In genomic region chr18:6561893-6562292, GRCh38 we compare ENCODE assay signal across 20 cellular contexts.
DNase-seq lines count a peak whose midpoint lies in the region; ATAC-seq, FAIRE-seq and TF ChIP-seq lines count a peak whose summit lies in the region.
"Had no signal": no experiment of that assay in that cellular context is flagged by ENCODE, and none has a peak within 500 bp of the region (broad histone marks: within the 10 kb centered on the region; RNA-seq: fewer than 3 reads in every experiment).

No MANE protein-coding gene starts in this region.

- H3K4me1 Mint-ChIP-seq in endodermal cell (peaks cover 73% of the 10 kb centered on the region), nephron (peaks cover 66% of the 10 kb centered on the region), WTC11 (peaks cover 35% of the 10 kb centered on the region)
- H3K4me1 Mint-ChIP-seq: IgD-negative memory B cell had no signal

- no peak for FAIRE-seq in small intestine (lab: Jason Lieb, UNC)
- FAIRE-seq: endothelial cell of umbilical vein, GM12891 had no signal

- peak overlapping the region; percentile 42 for H3K4me3 ChIP-seq in endodermal cell (ENCODE audit: low read length)
- H3K4me3 ChIP-seq in upper lobe of right lung, result no peak overlapping the region
- no peak overlapping the region for H3K4me3 ChIP-seq in small intestine (ENCODE audit: low read depth in 1 of 2, low read length in 2 of 2)
- H3K4me3 ChIP-seq: MG63 had no signal

- H3K27me3 Mint-ChIP-seq in endodermal cell (ENCODE audit: insufficient read depth) (no peaks in the 10 kb centered on the region), nephron (ENCODE audit: low read depth) (no peaks in the 10 kb centered on the region), WTC11 (ENCODE audit: low read depth) (no peaks in the 10 kb centered on the region)
- H3K27me3 Mint-ChIP-seq: IgD-negative memory B cell had no signal

- WGBS in endodermal cell (ENCODE audit: insufficient coverage in 1 of 2, insufficient read length in 1 of 2), 2 experiments, result 80 to 87% methylated on average over 6 to 7 of the region's 7 CpGs
- 77 to 78% (median 77%) methylated on average over 7 of the region's 7 CpGs for WGBS in small intestine, 3 donors

- H3K27ac Mint-ChIP-seq in endodermal cell, result peak overlapping the region; percentile 95
- H3K27ac Mint-ChIP-seq in nephron, result peak overlapping the region; percentile 93 to 100 (median 98)
- H3K27ac Mint-ChIP-seq in WTC11, result no peak overlapping the region
- H3K27ac Mint-ChIP-seq: activated naive CD8-positive, alpha-beta T cell; dendritic cell treated with granulocyte-macrophage colony-stimulating factor and Interleukin-4, amounts not matched to agents 40 ng/mL and 50 ng/mL, for 4 days; IgD-negative memory B cell had no signal

- intact Hi-C loops in Right ventricle myocardium superior (cut with DNase I) (no loop called here), cardiac septum (cut with DNase I) (no loop called here), upper lobe of right lung (cut with DNase I) (no loop called here)

- H3K27ac ChIP-seq in endodermal cell (ENCODE audit: low read depth, low read length), result peak overlapping the region; percentile 71
- H3K27ac ChIP-seq in upper lobe of right lung, result peak overlapping the region; percentile 28
- no peak overlapping the region for H3K27ac ChIP-seq in small intestine (ENCODE audit: low read depth in 1 of 2, low read length in 1 of 2)
- H3K27ac ChIP-seq: HL-60 had no signal

- H3K27me3 ChIP-seq in endodermal cell (ENCODE audit: control insufficient read depth, insufficient read depth, low read length, poor library complexity, severe bottlenecking) (no peaks in the 10 kb centered on the region), upper lobe of right lung (no peaks in the 10 kb centered on the region), small intestine (ENCODE audit: control insufficient read depth in 2 of 2, insufficient read depth in 2 of 2, low read length in 2 of 2) (no peaks in the 10 kb centered on the region)
- H3K27me3 ChIP-seq: MG63 had no signal

- H3K9me3 Mint-ChIP-seq in endodermal cell, result peaks cover 11% of the 10 kb centered on the region
- no peaks in the 10 kb centered on the region for H3K9me3 Mint-ChIP-seq in nephron
- peaks cover 7% of the 10 kb centered on the region for H3K9me3 Mint-ChIP-seq in WTC11
- H3K9me3 Mint-ChIP-seq: dendritic cell treated with granulocyte-macrophage colony-stimulating factor and Interleukin-4, amounts not matched to agents 40 ng/mL and 50 ng/mL, for 4 days; IgD-negative memory B cell had no signal

- peaks cover 17% of the 10 kb centered on the region for H3K9me3 ChIP-seq in endodermal cell (ENCODE audit: control insufficient read depth, low read length)
- no peaks in the 10 kb centered on the region for H3K9me3 ChIP-seq in upper lobe of right lung
- H3K9me3 ChIP-seq in small intestine (ENCODE audit: control insufficient read depth, low read depth), result no peaks in the 10 kb centered on the region
- H3K9me3 ChIP-seq: MG63 had no signal

- peaks cover 19% of the 10 kb centered on the region for H3K4me1 ChIP-seq in endodermal cell (ENCODE audit: control insufficient read depth, insufficient read depth, low read length)
- H3K4me1 ChIP-seq in upper lobe of right lung, result peaks cover 16% of the 10 kb centered on the region
- no peaks in the 10 kb centered on the region for H3K4me1 ChIP-seq in small intestine (ENCODE audit: control insufficient read depth in 2 of 2, insufficient read depth in 1 of 2, low read depth in 1 of 2, low read length in 1 of 2)

- TF ChIP-seq CTCF in endodermal cell (conservative IDR thresholded peaks at IDR 0.05) (no peak), nephron (IDR thresholded peaks at IDR 0.05; ENCODE audit: unreplicated experiment in 3 of 3) (no peak), upper lobe of right lung (IDR thresholded peaks at IDR 0.05) (no peak), WTC11 (IDR thresholded peaks at IDR 0.05) (no peak)

- H3K36me3 ChIP-seq in endodermal cell (ENCODE audit: control insufficient read depth, insufficient read depth, low read length) (no peaks in the 10 kb centered on the region), upper lobe of right lung (no peaks in the 10 kb centered on the region), small intestine (ENCODE audit: control insufficient read depth in 2 of 2, insufficient read depth in 2 of 2, low read length in 2 of 2) (no peaks in the 10 kb centered on the region)
- H3K36me3 ChIP-seq: MG63 had no signal

- POLR2A ChIA-PET in WTC11 (lab: Charles Lee), result no interaction called here

- peak overlapping the region; percentile 38 for H3K9ac ChIP-seq in endodermal cell (ENCODE audit: extremely low read depth, low read length, poor library complexity, severe bottlenecking)

- no peak overlapping the region for H3K4me3 Mint-ChIP-seq in endodermal cell
- H3K4me3 Mint-ChIP-seq in nephron, result no peak overlapping the region
- H3K4me3 Mint-ChIP-seq in WTC11, result no peak overlapping the region
- H3K4me3 Mint-ChIP-seq: activated naive CD8-positive, alpha-beta T cell; dendritic cell treated with granulocyte-macrophage colony-stimulating factor and Interleukin-4, amounts not matched to agents 40 ng/mL and 50 ng/mL, for 4 days; neural crest cell had no signal

- CTCF ChIA-PET in WTC11 (lab: Charles Lee), result no interaction called here

- no peak for DNase-seq in Right ventricle myocardium superior
- DNase-seq in cardiac septum (ENCODE audit: low spot score), result no peak
- DNase-seq in endodermal cell, result no peak
- DNase-seq in upper lobe of right lung, result no peak
- no peak for DNase-seq in EL
- no peak for DNase-seq in small intestine
- DNase-seq in WTC11 (ENCODE audit: low spot score), result no peak
- DNase-seq: activated CD4-positive, alpha-beta T cell treated with anti-CD3 and anti-CD28 coated beads for 4 hours; Calu3; NCI-H1436; SW 1271 had no signal

- H3K36me3 Mint-ChIP-seq in endodermal cell (ENCODE audit: low read depth) (peaks cover 6% of the 10 kb centered on the region), nephron (ENCODE audit: low read depth) (no peaks in the 10 kb centered on the region), WTC11 (peaks cover 3% of the 10 kb centered on the region; the same call in 1 of the 2 replicates)
- H3K36me3 Mint-ChIP-seq: activated naive CD8-positive, alpha-beta T cell; IgD-negative memory B cell had no signal

- ATAC-seq in Right ventricle myocardium superior (ENCODE audit: poor library complexity) (peak; percentile 32), upper lobe of right lung (peak; percentile 57), WTC11 (no peak)

TF ChIP-seq in WTC11, 78 proteins besides CTCF, POLR2A, EP300 and RAD21 (continues in another document):
- TF ChIP-seq, protein P1, sequence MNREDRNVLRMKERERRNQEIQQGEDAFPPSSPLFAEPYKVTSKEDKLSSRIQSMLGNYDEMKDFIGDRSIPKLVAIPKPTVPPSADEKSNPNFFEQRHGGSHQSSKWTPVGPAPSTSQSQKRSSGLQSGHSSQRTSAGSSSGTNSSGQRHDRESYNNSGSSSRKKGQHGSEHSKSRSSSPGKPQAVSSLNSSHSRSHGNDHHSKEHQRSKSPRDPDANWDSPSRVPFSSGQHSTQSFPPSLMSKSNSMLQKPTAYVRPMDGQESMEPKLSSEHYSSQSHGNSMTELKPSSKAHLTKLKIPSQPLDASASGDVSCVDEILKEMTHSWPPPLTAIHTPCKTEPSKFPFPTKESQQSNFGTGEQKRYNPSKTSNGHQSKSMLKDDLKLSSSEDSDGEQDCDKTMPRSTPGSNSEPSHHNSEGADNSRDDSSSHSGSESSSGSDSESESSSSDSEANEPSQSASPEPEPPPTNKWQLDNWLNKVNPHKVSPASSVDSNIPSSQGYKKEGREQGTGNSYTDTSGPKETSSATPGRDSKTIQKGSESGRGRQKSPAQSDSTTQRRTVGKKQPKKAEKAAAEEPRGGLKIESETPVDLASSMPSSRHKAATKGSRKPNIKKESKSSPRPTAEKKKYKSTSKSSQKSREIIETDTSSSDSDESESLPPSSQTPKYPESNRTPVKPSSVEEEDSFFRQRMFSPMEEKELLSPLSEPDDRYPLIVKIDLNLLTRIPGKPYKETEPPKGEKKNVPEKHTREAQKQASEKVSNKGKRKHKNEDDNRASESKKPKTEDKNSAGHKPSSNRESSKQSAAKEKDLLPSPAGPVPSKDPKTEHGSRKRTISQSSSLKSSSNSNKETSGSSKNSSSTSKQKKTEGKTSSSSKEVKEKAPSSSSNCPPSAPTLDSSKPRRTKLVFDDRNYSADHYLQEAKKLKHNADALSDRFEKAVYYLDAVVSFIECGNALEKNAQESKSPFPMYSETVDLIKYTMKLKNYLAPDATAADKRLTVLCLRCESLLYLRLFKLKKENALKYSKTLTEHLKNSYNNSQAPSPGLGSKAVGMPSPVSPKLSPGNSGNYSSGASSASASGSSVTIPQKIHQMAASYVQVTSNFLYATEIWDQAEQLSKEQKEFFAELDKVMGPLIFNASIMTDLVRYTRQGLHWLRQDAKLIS (CRISPR knock-in tag; IDR thresholded peaks at IDR 0.05; ENCODE audit: borderline replicate concordance), result no peak
- TF ChIP-seq, protein P2, sequence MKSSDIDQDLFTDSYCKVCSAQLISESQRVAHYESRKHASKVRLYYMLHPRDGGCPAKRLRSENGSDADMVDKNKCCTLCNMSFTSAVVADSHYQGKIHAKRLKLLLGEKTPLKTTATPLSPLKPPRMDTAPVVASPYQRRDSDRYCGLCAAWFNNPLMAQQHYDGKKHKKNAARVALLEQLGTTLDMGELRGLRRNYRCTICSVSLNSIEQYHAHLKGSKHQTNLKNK (CRISPR knock-in tag; IDR thresholded peaks at IDR 0.05), result no peak
- TF ChIP-seq, protein P3, sequence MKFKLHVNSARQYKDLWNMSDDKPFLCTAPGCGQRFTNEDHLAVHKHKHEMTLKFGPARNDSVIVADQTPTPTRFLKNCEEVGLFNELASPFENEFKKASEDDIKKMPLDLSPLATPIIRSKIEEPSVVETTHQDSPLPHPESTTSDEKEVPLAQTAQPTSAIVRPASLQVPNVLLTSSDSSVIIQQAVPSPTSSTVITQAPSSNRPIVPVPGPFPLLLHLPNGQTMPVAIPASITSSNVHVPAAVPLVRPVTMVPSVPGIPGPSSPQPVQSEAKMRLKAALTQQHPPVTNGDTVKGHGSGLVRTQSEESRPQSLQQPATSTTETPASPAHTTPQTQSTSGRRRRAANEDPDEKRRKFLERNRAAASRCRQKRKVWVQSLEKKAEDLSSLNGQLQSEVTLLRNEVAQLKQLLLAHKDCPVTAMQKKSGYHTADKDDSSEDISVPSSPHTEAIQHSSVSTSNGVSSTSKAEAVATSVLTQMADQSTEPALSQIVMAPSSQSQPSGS (CRISPR knock-in tag; IDR thresholded peaks at IDR 0.05; ENCODE audit: borderline replicate concordance, low read depth), result no peak
- no peak for TF ChIP-seq ETV6 (CRISPR knock-in tag; IDR thresholded peaks at IDR 0.05)
- no peak for TF ChIP-seq SP1 (CRISPR knock-in tag; conservative IDR thresholded peaks at IDR 0.05)
- no peak for TF ChIP-seq CBFB (CRISPR knock-in tag; IDR thresholded peaks at IDR 0.05; ENCODE audit: low read depth)

Comparison
In these comparisons a context has a peak if more than half of its experiments do, and no peak if none do; other contexts are left out.
1. H3K27ac ChIP-seq: peak in endodermal cell (single experiment) and upper lobe of right lung (single experiment); none in small intestine (0 of 2).